ENCODE assay signal across 9 cellular contexts in genomic region chr4:184792334-184792733, GRCh38. TPM values are rescaled to one million over a fixed set of nuclear protein-coding genes. Genes with fewer than 3 reads are reported as not detected.
DNase-seq lines count a peak whose midpoint lies in the region; ATAC-seq, FAIRE-seq and TF ChIP-seq lines count a peak whose summit lies in the region.
"Had no signal": no experiment of that assay in that cellular context is flagged by ENCODE, and none has a peak within 500 bp of the region (broad histone marks: within the 10 kb centered on the region; RNA-seq: fewer than 3 reads in every experiment).

No MANE protein-coding gene starts in this region.

- no peak for TF ChIP-seq POLR2A in HepG2 (IDR thresholded peaks at IDR 0.05; ENCODE audit: insufficient read depth in 1 of 2, low read depth in 2 of 2, low read length in 2 of 2)

- CTCF ChIA-PET in HepG2 (lab: Yijun Ruan, JAX; ENCODE audit: low intra/inter-chr PET ratio, low total read pairs): no interaction called here

- 65% methylated on average over 8 of the region's 8 CpGs for WGBS in liver
- WGBS in HepG2 (ENCODE audit: low lambda C conversion rate): 80% methylated on average over 8 of the region's 8 CpGs
- WGBS in small intestine, 3 donors: 82 to 91% (median 88%) methylated on average over 8 of the region's 8 CpGs

- no TSS peak for BruUV-seq in HepG2 (replicated peaks; lab: Mats Ljungman, UMichigan)

- H2AFZ ChIP-seq in HepG2 (ENCODE audit: low read length): no peak overlapping the region

- POLR2A ChIA-PET in HepG2 (lab: Yijun Ruan, JAX): no interaction called here

- H3K4me2 ChIP-seq in HepG2 (ENCODE audit: low read depth, low read length): no peak overlapping the region

- H4K20me1 ChIP-seq in HepG2 (ENCODE audit: insufficient read depth, low read length): no peaks in the 10 kb centered on the region

- H3K4me3 ChIP-seq in liver (ENCODE audit: low read depth in 1 of 3, low read length in 3 of 3) (no peak overlapping the region), HepG2 (replicated peaks in 1 of 3; ENCODE audit: insufficient read depth in 1 of 3, low read depth in 2 of 3, low read length in 3 of 3) (no peak overlapping the region), adipocyte (ENCODE audit: low read length) (no peak overlapping the region), left lung (no peak overlapping the region), small intestine (ENCODE audit: low read depth in 1 of 2, low read length in 2 of 2) (no peak overlapping the region)

- H3K27me3 ChIP-seq in liver (ENCODE audit: control insufficient read depth in 4 of 4, insufficient read depth in 4 of 4, low read length in 3 of 4) (no peaks in the 10 kb centered on the region), HepG2 (ENCODE audit: control insufficient read depth in 1 of 2, insufficient read depth in 2 of 2, low read length in 2 of 2) (no peaks in the 10 kb centered on the region), adipocyte (replicated peaks; ENCODE audit: control insufficient read depth, insufficient read depth, low read length) (no peaks in the 10 kb centered on the region), left lung (no peaks in the 10 kb centered on the region), small intestine (ENCODE audit: control insufficient read depth in 2 of 2, insufficient read depth in 2 of 2, low read length in 2 of 2) (no peaks in the 10 kb centered on the region)

- H3K27ac ChIP-seq in liver (ENCODE audit: low read depth in 1 of 2, low read length in 2 of 2) (peak overlapping the region in 1 of 2 donors; percentile 9), HepG2 (ENCODE audit: extremely low read length, insufficient read depth, low read length) (no peak overlapping the region), left lung (peak overlapping the region; percentile 17 to 77), small intestine (ENCODE audit: low read depth in 1 of 2, low read length in 1 of 2) (no peak overlapping the region)

- no peak for TF ChIP-seq RAD21 in liver (IDR thresholded peaks at IDR 0.05)
- TF ChIP-seq RAD21 in HepG2 (CRISPR knock-in tag; IDR thresholded peaks at IDR 0.05): no peak

- no peak overlapping the region for H3K9ac ChIP-seq in liver (ENCODE audit: low read depth in 1 of 2, low read length in 2 of 2)
- H3K9ac ChIP-seq in HepG2 (ENCODE audit: insufficient read depth, low read depth, low read length): no peak overlapping the region
- peak overlapping the region; percentile 49 for H3K9ac ChIP-seq in adipocyte (ENCODE audit: low read length)

- H3K4me1 ChIP-seq in liver (ENCODE audit: control insufficient read depth in 4 of 4, insufficient read depth in 4 of 4, low read length in 3 of 4) (peaks cover 5 to 63% (median 37%) of the 10 kb centered on the region in 4 donors), HepG2 (ENCODE audit: insufficient read depth, low read length) (no peaks in the 10 kb centered on the region), adipocyte (ENCODE audit: control insufficient read depth, insufficient read depth, low read length) (peaks cover 24% of the 10 kb centered on the region), left lung (peaks cover 5 to 69% of the 10 kb centered on the region in 2 donors), small intestine (ENCODE audit: control insufficient read depth in 2 of 2, insufficient read depth in 1 of 2, low read depth in 1 of 2, low read length in 1 of 2) (no peaks in the 10 kb centered on the region)

- peaks cover 13 to 75% (median 57%) of the 10 kb centered on the region in 4 donors for H3K36me3 ChIP-seq in liver (ENCODE audit: control insufficient read depth in 4 of 4, insufficient read depth in 3 of 4, low read depth in 1 of 4, low read length in 3 of 4)
- peaks cover 0 to 11% of the 10 kb centered on the region in 2 experiments; a peak in 2 of 5 replicates for H3K36me3 ChIP-seq in HepG2 (replicated peaks in 1 of 2; ENCODE audit: control insufficient read depth in 1 of 2, insufficient read depth in 2 of 2, low read length in 2 of 2)
- H3K36me3 ChIP-seq in adipocyte (ENCODE audit: control insufficient read depth, insufficient read depth, low read length, severe bottlenecking): peaks cover 100% of the 10 kb centered on the region
- H3K36me3 ChIP-seq in left lung: peaks cover 0 to 59% of the 10 kb centered on the region in 2 donors
- peaks cover under 1 to 4% of the 10 kb centered on the region in 2 donors for H3K36me3 ChIP-seq in small intestine (ENCODE audit: control insufficient read depth in 2 of 2, insufficient read depth in 2 of 2, low read length in 2 of 2)

- DNase-seq in HepG2 (ENCODE audit: low spot score) (no peak), adipocyte (ENCODE audit: low read depth) (no peak), left lung (no peak), C1 segment of cervical spinal cord (lab: John Stamatoyannopoulos, UW) (no peak), small intestine (no peak)
- DNase-seq: RPMI8226 had no signal

- no peaks in the 10 kb centered on the region for H3K79me2 ChIP-seq in HepG2 (ENCODE audit: insufficient read depth, low read length)

- no peak for TF ChIP-seq CTCF in liver (IDR thresholded peaks at IDR 0.05; ENCODE audit: low read depth, low read length, missing input control)
- TF ChIP-seq CTCF in HepG2 (CRISPR knock-in tag; IDR thresholded peaks at IDR 0.05): no peak
- no peak for TF ChIP-seq CTCF in left lung (IDR thresholded peaks at IDR 0.05)

- intact Hi-C loops in HepG2 (cut with micrococcal nuclease; ENCODE audit: unreplicated experiment): no loop called here
- intact Hi-C loops in left lung (cut with DNase I): no loop called here

- ATAC-seq in HepG2 (no peak), left lung (no peak), HG03196 (IDR thresholded peaks at IDR 0.05; ENCODE audit: unreplicated experiment) (no peak), HG03097 (IDR thresholded peaks at IDR 0.05; ENCODE audit: low FRiP score, unreplicated experiment) (no peak)

- no peak for FAIRE-seq in HepG2 (lab: Jason Lieb, UNC)
- FAIRE-seq in small intestine (lab: Jason Lieb, UNC): no peak

- no peak for TF ChIP-seq EP300 in HepG2 (IDR thresholded peaks at IDR 0.05; ENCODE audit: low read depth in 2 of 2, low read length in 2 of 2)
- no peak for TF ChIP-seq EP300 in HepG2 (CRISPR knock-in tag; IDR thresholded peaks at IDR 0.05; ENCODE audit: borderline replicate concordance)

- H3K9me3 ChIP-seq in liver (ENCODE audit: control insufficient read depth in 4 of 4, low read length in 3 of 4) (no peaks in the 10 kb centered on the region), HepG2 (ENCODE audit: low read length) (no peaks in the 10 kb centered on the region), adipocyte (ENCODE audit: control insufficient read depth, low read length) (no peaks in the 10 kb centered on the region), left lung (no peaks in the 10 kb centered on the region), small intestine (ENCODE audit: control insufficient read depth, low read depth) (no peaks in the 10 kb centered on the region)

- in situ Hi-C loops in HepG2 (cut with HindIII; ENCODE audit: extremely low pct_ligation_motif_present, low pct_unique_long_range_greater_than_20kb): no loop called here

RNA-seq across cellular contexts. Expression of gene ACSL1, which starts 33.4 kb away (rescaled TPM):
- 1,000 to 10,000 TPM in 1 of 2 donors, 100 to 1,000 TPM in 1; 210 to 2,226 TPM for total RNA-seq in liver
- polyA plus RNA-seq in liver: 1,000 to 10,000 TPM in 1 of 2 donors, 100 to 1,000 TPM in 1; 704 to 1,052 TPM
- 29.8 and 38.2 TPM in 2 replicates for total RNA-seq in HepG2 (2016; rRNA removed; fragmentation: Illumina TruSeq; extraction: Trizol)
- 5.1 and 5.5 TPM in 2 replicates for total RNA-seq in HepG2 (2016; cell fraction: cytosol; rRNA removed; fragmentation: Illumina TruSeq; extraction: Trizol; ENCODE audit: low read depth)
- total RNA-seq in HepG2 (2016; cell fraction: insoluble cytoplasmic fraction; rRNA removed; fragmentation: Illumina TruSeq; extraction: Trizol): 27.7 and 32.5 TPM in 2 replicates
- 15.6 and 17.1 TPM in 2 replicates for total RNA-seq in HepG2 (2016; cell fraction: membrane; rRNA removed; fragmentation: Illumina TruSeq; extraction: Trizol)
- 33.0 and 35.9 TPM in 2 replicates for total RNA-seq in HepG2 (2016; cell fraction: nucleus; rRNA removed; fragmentation: Illumina TruSeq; extraction: Trizol)
- polyA plus RNA-seq in HepG2 (2011; rRNA removed): 10.0 and 14.3 TPM in 2 replicates
- polyA plus RNA-seq in HepG2 (2011; cell fraction: cytosol; rRNA removed): 5.5 and 11.2 TPM in 2 replicates
- polyA plus RNA-seq in HepG2 (2011; cell fraction: nucleus; rRNA removed): 10.0 and 18.6 TPM in 2 replicates
- 8.5 and 20.6 TPM in 2 replicates for polyA plus RNA-seq in HepG2 (2012)
- 3.5 and 4.7 TPM in 2 replicates for polyA plus RNA-seq in HepG2 (2016; cell fraction: cytosol; fragmentation: Illumina TruSeq; extraction: Trizol; ENCODE audit: low read depth)
- 31.0 and 31.7 TPM in 2 replicates for polyA plus RNA-seq in HepG2 (2016; cell fraction: insoluble cytoplasmic fraction; fragmentation: Illumina TruSeq; extraction: Trizol; ENCODE audit: low read depth)
- 10.4 and 12.2 TPM in 2 replicates for polyA plus RNA-seq in HepG2 (2016; cell fraction: membrane; fragmentation: Illumina TruSeq; extraction: Trizol; ENCODE audit: low read depth)
- polyA plus RNA-seq in HepG2 (2016; cell fraction: nucleus; fragmentation: Illumina TruSeq; extraction: Trizol; ENCODE audit: insufficient read depth, low read depth): 44.4 and 47.7 TPM in 2 replicates
- polyA minus RNA-seq in HepG2 (2011; rRNA and poly(A)+ RNA removed; ENCODE audit: low replicate concordance): 14.8 and 18.9 TPM in 2 replicates
- polyA minus RNA-seq in HepG2 (2011; cell fraction: cytosol; rRNA and poly(A)+ RNA removed): 11.4 and 23.7 TPM in 2 replicates
- 11.5 and 23.1 TPM in 2 replicates for polyA minus RNA-seq in HepG2 (2011; cell fraction: nucleus; rRNA and poly(A)+ RNA removed)
- total RNA-seq in left lung: 100 to 1,000 TPM; 150 to 270 TPM
- 10 to 100 TPM; 14.6 to 85.0 (median 50.1) TPM for polyA plus RNA-seq in small intestine

RNA-seq across cellular contexts. Expression of gene CENPU, which starts 58.4 kb away (rescaled TPM):
- total RNA-seq in liver (10 to 100 TPM in 1 of 2 donors, 1 to 10 TPM in 1; 1.3 to 22.0 TPM), HepG2 (2016; rRNA removed; fragmentation: Illumina TruSeq; extraction: Trizol) (35.8 and 39.5 TPM in 2 replicates), left lung (10 to 100 TPM; 11.3 to 11.6 TPM)
- polyA plus RNA-seq in liver (1 to 10 TPM; 1.2 to 2.4 TPM), HepG2 (2011; rRNA removed) (9.4 and 11.7 TPM in 2 replicates), small intestine (10 to 100 TPM in 1 of 3 donors, 1 to 10 TPM in 2; 1.6 to 17.2 (median 1.8) TPM)
- total RNA-seq in HepG2 (2016; cell fraction: cytosol; rRNA removed; fragmentation: Illumina TruSeq; extraction: Trizol; ENCODE audit: low read depth): 8.2 and 10.1 TPM in 2 replicates
- total RNA-seq in HepG2 (2016; cell fraction: insoluble cytoplasmic fraction; rRNA removed; fragmentation: Illumina TruSeq; extraction: Trizol): 38.2 and 42.4 TPM in 2 replicates
- total RNA-seq in HepG2 (2016; cell fraction: membrane; rRNA removed; fragmentation: Illumina TruSeq; extraction: Trizol): 16.6 and 20.5 TPM in 2 replicates
- total RNA-seq in HepG2 (2016; cell fraction: nucleus; rRNA removed; fragmentation: Illumina TruSeq; extraction: Trizol): 39.9 and 48.4 TPM in 2 replicates
- 2.8 and 3.0 TPM in 2 replicates for polyA plus RNA-seq in HepG2 (2011; cell fraction: cytosol; rRNA removed)
- 10.6 and 11.4 TPM in 2 replicates for polyA plus RNA-seq in HepG2 (2011; cell fraction: nucleus; rRNA removed)
- 5.6 and 13.7 TPM in 2 replicates for polyA plus RNA-seq in HepG2 (2012)
- 9.4 and 9.6 TPM in 2 replicates for polyA plus RNA-seq in HepG2 (2016; cell fraction: cytosol; fragmentation: Illumina TruSeq; extraction: Trizol; ENCODE audit: low read depth)
- polyA plus RNA-seq in HepG2 (2016; cell fraction: insoluble cytoplasmic fraction; fragmentation: Illumina TruSeq; extraction: Trizol; ENCODE audit: low read depth): 39.3 and 43.6 TPM in 2 replicates
- 10.5 and 12.6 TPM in 2 replicates for polyA plus RNA-seq in HepG2 (2016; cell fraction: membrane; fragmentation: Illumina TruSeq; extraction: Trizol; ENCODE audit: low read depth)
- 79.2 and 84.0 TPM in 2 replicates for polyA plus RNA-seq in HepG2 (2016; cell fraction: nucleus; fragmentation: Illumina TruSeq; extraction: Trizol; ENCODE audit: insufficient read depth, low read depth)
- polyA minus RNA-seq in HepG2 (2011; rRNA and poly(A)+ RNA removed; ENCODE audit: low replicate concordance): 2.0 and 3.8 TPM in 2 replicates
- 3.2 and 3.7 TPM in 2 replicates for polyA minus RNA-seq in HepG2 (2011; cell fraction: cytosol; rRNA and poly(A)+ RNA removed)
- 21.8 and 22.4 TPM in 2 replicates for polyA minus RNA-seq in HepG2 (2011; cell fraction: nucleus; rRNA and poly(A)+ RNA removed)

Comparison
In these comparisons a context has a peak if more than half of its experiments do, and no peak if none do; other contexts are left out.
1. H3K27ac ChIP-seq: peak in left lung (2 of 2); none in HepG2 (single experiment) and small intestine (0 of 2).